Comparison of ENCODE assay signal across 23 cellular contexts in genomic region chr20:13099676-13100075, GRCh38.
"Had no signal": no experiment of that assay in that cellular context is flagged by ENCODE, and none has a peak within 500 bp of the region (broad histone marks: within the 10 kb centered on the region; RNA-seq: fewer than 3 reads in every experiment).

No MANE protein-coding gene starts in this region.

- H3K27ac Mint-ChIP-seq: activated B cell treated with CpG ODN at 0.5 μM for 24 hours; activated CD4-positive, alpha-beta memory T cell treated with anti-CD3 and anti-CD28 coated beads for 36 hours; activated naive CD8-positive, alpha-beta T cell treated with anti-CD3 and anti-CD28 coated beads for 36 hours; endodermal cell; immature natural killer cell; stimulated activated effector memory CD8-positive, alpha-beta T cell treated with anti-CD3 and anti-CD28 coated beads, Interleukin-12 subunit alpha, Interleukin-12 subunit beta, amount 100 ng/mL, for 72 hours; T-helper 1 cell treated with Interleukin-12 subunit alpha and Interleukin-12 subunit beta and Interleukin-4 antibody, amounts not matched to agents 30 μg/mL and 1 μg/mL, for 36 hours had no signal

- DNase-seq: activated B cell treated with CpG ODN at 0.5 μM for 24 hours; activated CD4-positive, alpha-beta memory T cell treated with anti-CD3 and anti-CD28 coated beads for 36 hours; activated CD4-positive, alpha-beta T cell treated with anti-CD3 and anti-CD28 coated beads for 48 hours; activated naive CD4-positive, alpha-beta T cell treated with Interleukin-2 at 50 U/mL for 16 hours; activated naive CD8-positive, alpha-beta T cell treated with anti-CD3 and anti-CD28 coated beads for 36 hours; activated T-cell treated with anti-CD3 and anti-CD28 coated beads, Interleukin-2, amount 50 U/mL, for 48 hours; cortex of kidney; endodermal cell; foreskin melanocyte; immature natural killer cell; kidney glomerular epithelial cell; left lung; pancreas; right cardiac atrium; stimulated activated CD4-positive, alpha-beta T cell treated with anti-CD3 and anti-CD28 coated beads, Interleukin-2, amount 100 ng/mL, for 24 hours; stomach; T1000; transverse colon had no signal

- H3K4me1 ChIP-seq: left lung, pancreas, stomach, transverse colon had no signal

- H3K4me1 Mint-ChIP-seq: activated B cell treated with CpG ODN at 0.5 μM for 24 hours; activated naive CD8-positive, alpha-beta T cell treated with anti-CD3 and anti-CD28 coated beads for 36 hours; immature natural killer cell; stimulated activated effector memory CD8-positive, alpha-beta T cell treated with anti-CD3 and anti-CD28 coated beads, Interleukin-12 subunit alpha, Interleukin-12 subunit beta, amount 100 ng/mL, for 72 hours had no signal

- H3K4me3 ChIP-seq: cardiac muscle cell, left lung, pancreas, stomach, transverse colon, vagina had no signal

- H3K4me3 Mint-ChIP-seq: activated B cell treated with CpG ODN at 0.5 μM for 24 hours; activated CD4-positive, alpha-beta memory T cell treated with anti-CD3 and anti-CD28 coated beads for 36 hours; activated naive CD8-positive, alpha-beta T cell treated with anti-CD3 and anti-CD28 coated beads for 36 hours; endodermal cell; immature natural killer cell; nephron; stimulated activated effector memory CD8-positive, alpha-beta T cell treated with anti-CD3 and anti-CD28 coated beads, Interleukin-12 subunit alpha, Interleukin-12 subunit beta, amount 100 ng/mL, for 72 hours; T-helper 1 cell treated with Interleukin-12 subunit alpha and Interleukin-12 subunit beta and Interleukin-4 antibody, amounts not matched to agents 30 μg/mL and 1 μg/mL, for 36 hours had no signal

- ATAC-seq: left lung; pancreas; right cardiac atrium; stimulated activated effector memory CD8-positive, alpha-beta T cell treated with anti-CD3 and anti-CD28 coated beads, Interleukin-12 subunit alpha, Interleukin-12 subunit beta, amount 100 ng/mL, for 72 hours had no signal

- H3K36me3 ChIP-seq: cardiac muscle cell, left lung, transverse colon, vagina had no signal

- H3K27ac ChIP-seq: cardiac muscle cell, left lung, pancreas, stomach, transverse colon, vagina had no signal

- H3K27me3 Mint-ChIP-seq: activated B cell treated with CpG ODN at 0.5 μM for 24 hours; activated CD4-positive, alpha-beta memory T cell treated with anti-CD3 and anti-CD28 coated beads for 36 hours; activated naive CD8-positive, alpha-beta T cell treated with anti-CD3 and anti-CD28 coated beads for 36 hours had no signal

- H3K36me3 Mint-ChIP-seq: activated CD4-positive, alpha-beta memory T cell treated with anti-CD3 and anti-CD28 coated beads for 36 hours; activated naive CD8-positive, alpha-beta T cell treated with anti-CD3 and anti-CD28 coated beads for 36 hours; stimulated activated effector memory CD8-positive, alpha-beta T cell treated with anti-CD3 and anti-CD28 coated beads, Interleukin-12 subunit alpha, Interleukin-12 subunit beta, amount 100 ng/mL, for 72 hours had no signal

- H3K9me3 ChIP-seq: left lung, pancreas, stomach, transverse colon, vagina had no signal

- FAIRE-seq: pancreas had no signal

- H3K27me3 ChIP-seq: cardiac muscle cell, left lung, pancreas, stomach, transverse colon, vagina had no signal

- H3K9me3 Mint-ChIP-seq: activated B cell treated with CpG ODN at 0.5 μM for 24 hours; activated CD4-positive, alpha-beta memory T cell treated with anti-CD3 and anti-CD28 coated beads for 36 hours; activated naive CD8-positive, alpha-beta T cell treated with anti-CD3 and anti-CD28 coated beads for 36 hours; endodermal cell; immature natural killer cell; nephron; stimulated activated effector memory CD8-positive, alpha-beta T cell treated with anti-CD3 and anti-CD28 coated beads, Interleukin-12 subunit alpha, Interleukin-12 subunit beta, amount 100 ng/mL, for 72 hours; T-helper 1 cell treated with Interleukin-12 subunit alpha and Interleukin-12 subunit beta and Interleukin-4 antibody, amounts not matched to agents 30 μg/mL and 1 μg/mL, for 36 hours had no signal
